In the genomic region with DNA sequence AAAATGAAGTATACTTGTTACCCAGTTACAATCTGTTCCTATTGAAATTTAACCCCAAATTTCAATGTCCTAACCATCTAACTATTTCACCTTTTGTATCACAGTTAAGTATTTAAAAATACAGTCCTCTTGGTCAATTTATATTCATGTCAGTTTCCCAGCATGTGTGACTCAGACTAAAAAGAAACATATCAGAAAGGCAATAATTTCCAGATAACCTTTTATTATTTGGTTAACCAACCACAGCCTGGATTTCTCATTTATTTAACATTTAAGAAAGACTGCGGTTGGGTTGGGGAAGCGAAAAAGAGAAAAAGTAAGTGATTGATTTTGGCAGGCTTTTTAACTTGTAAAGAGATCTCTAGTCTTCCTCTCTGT, we compare ENCODE assay signal across 17 cellular contexts.
"Had no signal": no experiment of that assay in that cellular context is flagged by ENCODE, and none has a peak within 500 bp of the region (broad histone marks: within the 10 kb centered on the region; RNA-seq: fewer than 3 reads in every experiment).

No MANE protein-coding gene starts in this region.

- H3K27ac Mint-ChIP-seq: immature natural killer cell, type B pancreatic cell had no signal

- H3K36me3 ChIP-seq: cardiac muscle cell, esophagus muscularis mucosa, SJSA1 had no signal

- H3K4me1 ChIP-seq: SJSA1 had no signal

- H3K4me1 Mint-ChIP-seq: immature natural killer cell had no signal

- H3K27me3 ChIP-seq: cardiac muscle cell, esophagus muscularis mucosa, SJSA1 had no signal

- H3K9me3 ChIP-seq: esophagus muscularis mucosa, SJSA1 had no signal

- H3K9me3 Mint-ChIP-seq: type B pancreatic cell had no signal

- H3K4me3 Mint-ChIP-seq: activated naive CD8-positive, alpha-beta T cell; activated T-cell treated with anti-CD3 and anti-CD28 coated beads, Interleukin-2, amount 50 U/mL, for 4 hours; immature natural killer cell; neural crest cell; type B pancreatic cell had no signal

- DNase-seq: activated CD4-positive, alpha-beta T cell treated with anti-CD3 and anti-CD28 coated beads, Interleukin-2, amount 50 U/mL, for 1 hour; activated gamma-delta T cell; activated T-cell treated with anti-CD3 and anti-CD28 coated beads, Interleukin-2, amount 50 U/mL, for 4 hours; head of caudate nucleus; immature natural killer cell; right cardiac atrium; stimulated activated CD4-positive, alpha-beta T cell treated with anti-CD3 and anti-CD28 coated beads, Interleukin-15, amount 100 ng/mL, for 24 hours; stimulated activated CD4-positive, alpha-beta T cell treated with anti-CD3 and anti-CD28 coated beads, Interleukin-4, amount 100 ng/mL, for 4 hours; stimulated activated CD8-positive, alpha-beta memory T cell treated with anti-CD3 and anti-CD28 coated beads, Interleukin-4, amount 100 ng/mL, for 48 hours; stimulated activated naive CD4-positive, alpha-beta T cell treated with Interleukin-2 at 50 U/mL for 16 hours had no signal

- H3K36me3 Mint-ChIP-seq: immature natural killer cell had no signal

- H3K4me3 ChIP-seq: cardiac muscle cell, esophagus muscularis mucosa, SJSA1, skin epidermis had no signal

- H3K27ac ChIP-seq: cardiac muscle cell, esophagus muscularis mucosa, SJSA1, skin epidermis had no signal

- H3K27me3 Mint-ChIP-seq: activated naive CD8-positive, alpha-beta T cell; type B pancreatic cell had no signal
